Comparison of ENCODE assay signal across 8 cellular contexts in genomic region chr4:121800961-121801714, GRCh38. TPM values are rescaled to one million over a fixed set of nuclear protein-coding genes. Genes with fewer than 3 reads are reported as not detected.
DNase-seq lines count a peak whose midpoint lies in the region; ATAC-seq and TF ChIP-seq lines count a peak whose summit lies in the region.

EXOSC9 (plus strand) TSS chr4:121801323; CDS start chr4:121801425, 102 bp downstream.

- DNase-seq in NCI-H1436 treated with DMSO at 0.1 percent for 48 hours (lab: John Stamatoyannopoulos, UW) (peak; percentile 57), T-cell (peak; percentile 84 to 95 (median 91)), cardiac septum (ENCODE audit: low spot score) (peak; percentile 96), pons (ENCODE audit: low spot score) (peak; percentile 90), type B pancreatic cell (ENCODE audit: extremely low spot score, unreplicated experiment) (peak; percentile 96)

- H3K4me1 Mint-ChIP-seq in T-cell (peaks cover 44 to 52% (median 51%) of the 10 kb centered on the region in 3 donors), type B pancreatic cell (ENCODE audit: unreplicated experiment) (peaks cover 21% of the 10 kb centered on the region)

- 0 to 1% (median 1%) methylated on average over 48 of the region's 48 CpGs for WGBS in adipose tissue, 3 donors

- no peaks in the 10 kb centered on the region for H3K27me3 Mint-ChIP-seq in T-cell
- peaks cover 7% of the 10 kb centered on the region for H3K27me3 Mint-ChIP-seq in type B pancreatic cell

- POLR2A ChIA-PET in T-cell (lab: Charles Lee): interaction anchor here (1.3 to 1.4 kb wide), 4 partner anchors 20 to 105 kb away, joined by 3 to 6 read pairs (median 4); partner anchors contain the start of gene CCNA2 (in 1 of the 2)

- peak; percentile 86 for ATAC-seq in HG02798 (IDR thresholded peaks at IDR 0.05; ENCODE audit: poor library complexity, unreplicated experiment)
- peak; percentile 85 to 87 (median 86) for ATAC-seq in T-cell (replicated peaks in 1 of 4)

- CTCF ChIA-PET in T-cell (lab: Charles Lee): interaction anchor here (0.6 to 2.6 kb wide), 5 partner anchors 23 to 931 kb away, joined by 3 to 9 read pairs (median 4); partner anchors contain the start of genes BBS12 (in 1 of the 2) and CCNA2 (in 1 of the 2)

- intact Hi-C loops in cardiac septum (cut with DNase I): loop anchor here (1.0 to 5.0 kb wide), 2 partner anchors 22 to 104 kb away; partner anchors contain the start of genes ANXA5 and CCNA2

- TF ChIP-seq CTCF in GM12875 (IDR thresholded peaks at IDR 0.05; ENCODE audit: borderline replicate concordance, insufficient read depth, low read depth, low read length) (no peak), type B pancreatic cell (conservative IDR thresholded peaks at IDR 0.05) (no peak)

- H3K27ac Mint-ChIP-seq in T-cell (peak within 1 kb of the TSS; percentile 99 to 100), type B pancreatic cell (peak within 1 kb of the TSS; percentile 94)

- H3K4me3 ChIP-seq in GM12875 (ENCODE audit: low read depth, low read length): peak within 1 kb of the TSS; percentile 89

- H3K9me3 Mint-ChIP-seq in T-cell (no peaks in the 10 kb centered on the region), type B pancreatic cell (no peaks in the 10 kb centered on the region)

- H3K27ac ChIP-seq in adipose tissue (ENCODE audit: low read depth, low read length): peak within 1 kb of the TSS; percentile 53

- H3K36me3 Mint-ChIP-seq in T-cell (peaks cover 18% of the 10 kb centered on the region), type B pancreatic cell (peaks cover 8% of the 10 kb centered on the region)

- H3K4me3 Mint-ChIP-seq in T-cell (peak within 1 kb of the TSS; percentile 89 to 98 (median 94)), type B pancreatic cell (peak within 1 kb of the TSS; percentile 91)

RNA-seq across cellular contexts. Expression of gene EXOSC9, which starts in this region (rescaled TPM):
- total RNA-seq in T-cell: 10 to 100 TPM; 32.2 to 57.7 (median 36.4) TPM
- polyA plus RNA-seq in adipose tissue: 10 to 100 TPM; 10.8 to 16.1 (median 15.6) TPM
- total RNA-seq in cardiac septum: 13.5 TPM
- total RNA-seq in type B pancreatic cell (ENCODE audit: low replicate concordance): 20.9 and 38.4 TPM in 2 replicates

Comparison
In these comparisons a context has a peak if more than half of its experiments do, and no peak if none do; other contexts are left out.
1. Peak in every context shown above with its lines: DNase-seq, ATAC-seq, H3K4me3 ChIP-seq and H3K27ac ChIP-seq.